In the genomic region with DNA sequence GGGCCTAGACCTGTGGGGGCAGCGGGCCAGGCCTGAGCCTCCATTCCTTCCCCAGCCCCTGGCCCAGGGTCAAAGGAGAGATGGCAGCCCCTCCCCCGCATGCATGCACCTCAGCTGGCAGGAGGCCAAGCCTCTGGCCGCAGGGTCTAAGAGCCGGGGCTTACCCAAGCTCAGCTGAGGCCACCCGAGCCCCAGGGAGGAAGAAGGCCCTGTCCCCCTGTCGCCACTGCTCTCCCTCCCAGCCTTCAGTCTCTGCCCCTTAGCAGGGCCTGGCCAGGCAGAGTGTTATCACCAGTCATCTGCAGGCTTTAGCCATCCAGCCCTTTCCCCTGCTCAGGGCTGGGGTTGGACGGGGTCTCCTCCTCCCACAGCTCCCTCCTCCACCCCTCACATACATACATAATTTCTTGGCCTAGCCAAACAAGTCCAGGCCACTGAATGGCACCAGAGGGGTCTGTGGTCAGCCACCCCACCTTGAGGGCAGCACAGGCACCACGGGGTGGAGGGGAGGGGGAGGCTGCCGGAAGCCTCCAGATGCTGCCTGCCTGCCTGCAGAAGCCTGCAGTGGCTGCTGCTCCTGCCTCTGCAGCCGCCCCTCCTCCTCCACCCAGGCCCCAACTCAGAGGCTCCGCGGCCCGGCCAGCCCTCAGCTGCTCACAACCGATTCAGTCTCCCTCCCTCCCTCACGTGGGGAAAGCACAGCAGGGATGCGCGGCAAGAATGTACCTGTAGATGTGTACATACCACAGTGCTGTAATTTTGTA, we compare ENCODE assay signal across 11 cellular contexts. TPM values are rescaled to one million over a fixed set of nuclear protein-coding genes. Genes with fewer than 3 reads are reported as not detected.
DNase-seq lines count a peak whose midpoint lies in the region; ATAC-seq, FAIRE-seq and TF ChIP-seq lines count a peak whose summit lies in the region.
"Had no signal": no experiment of that assay in that cellular context is flagged by ENCODE, and none has a peak within 500 bp of the region (broad histone marks: within the 10 kb centered on the region; RNA-seq: fewer than 3 reads in every experiment).

No MANE protein-coding gene starts in this region.

- no peak for TF ChIP-seq EP300 in tibial nerve (IDR thresholded peaks at IDR 0.05)

- in situ Hi-C loops in GM13977 (cut with MboI; ENCODE audit: low pct_unique_long_range_greater_than_20kb, low sequenced_read_pairs, unreplicated experiment), result loop anchor here (25.0 kb wide), 1 partner anchor 406 kb away; no protein-coding TSS in a partner anchor

- no peaks in the 10 kb centered on the region for H3K9me3 Mint-ChIP-seq in astrocyte (ENCODE audit: unreplicated experiment)
- no peaks in the 10 kb centered on the region for H3K9me3 Mint-ChIP-seq in natural killer cell

- H3K4me1 ChIP-seq in astrocyte (ENCODE audit: insufficient read depth, low read length) (no peaks in the 10 kb centered on the region), tibial nerve (peaks cover 0 to 11% (median 0%) of the 10 kb centered on the region in 4 donors)
- no peaks in the 10 kb centered on the region for H3K4me1 ChIP-seq in effector memory CD4-positive, alpha-beta T cell (ENCODE audit: control insufficient read depth, insufficient read depth, low read length, poor library complexity, severe bottlenecking)

- H3K4me3 ChIP-seq in astrocyte (ENCODE audit: insufficient read depth, low read depth, low read length) (no peak overlapping the region), tibial nerve (no peak overlapping the region)
- H3K4me3 ChIP-seq in effector memory CD4-positive, alpha-beta T cell (ENCODE audit: insufficient read depth, low read depth, low read length, poor library complexity, severe bottlenecking), result no peak overlapping the region
- H3K4me3 ChIP-seq: left lung had no signal

- no peak for TF ChIP-seq CTCF in GM13977 (IDR thresholded peaks at IDR 0.05; ENCODE audit: extremely low read depth, insufficient read depth, missing control alignments)
- no peak for TF ChIP-seq CTCF in astrocyte (IDR thresholded peaks at IDR 0.05; ENCODE audit: insufficient read depth, low read depth, low read length)
- TF ChIP-seq CTCF in natural killer cell (IDR thresholded peaks at IDR 0.05), result no peak
- no peak for TF ChIP-seq CTCF in tibial nerve (IDR thresholded peaks at IDR 0.05)
- no peak for TF ChIP-seq CTCF in GM10266 (IDR thresholded peaks at IDR 0.05; ENCODE audit: control insufficient read depth, insufficient read depth, low read depth, missing control alignments)

- H3K36me3 Mint-ChIP-seq in astrocyte (ENCODE audit: low read depth, unreplicated experiment) (peaks cover 13% of the 10 kb centered on the region), natural killer cell (no peaks in the 10 kb centered on the region)

- peaks cover 59% of the 10 kb centered on the region for H4K20me1 ChIP-seq in astrocyte (ENCODE audit: insufficient read depth, low read length)

- H3K4me3 Mint-ChIP-seq in astrocyte (ENCODE audit: unreplicated experiment) (no peak overlapping the region), natural killer cell (no peak overlapping the region)

- no peak overlapping the region for H3K9ac ChIP-seq in astrocyte (ENCODE audit: low read length)

- DNase-seq in GM13977 (ENCODE audit: low spot score) (peak; percentile 35), NCI-H1105 (lab: John Stamatoyannopoulos, UW) (peak; percentile 53), astrocyte (ENCODE audit: low read depth) (no peak), natural killer cell (no peak), tibial nerve (ENCODE audit: low spot score in 2 of 2) (no peak), GM10266 (ENCODE audit: extremely low spot score) (no peak)
- no peak for DNase-seq in effector memory CD4-positive, alpha-beta T cell
- DNase-seq: NK-92 treated with Interleukin-12 subunit alpha and Interleukin-12 subunit beta, amount 100 ng/mL, for 24 hours had no signal

- peak overlapping the region; percentile 62 for H3K27ac Mint-ChIP-seq in astrocyte (ENCODE audit: unreplicated experiment)
- peak overlapping the region in 1 of 2 donors; percentile 75 for H3K27ac Mint-ChIP-seq in natural killer cell

- no peak for TF ChIP-seq POLR2A in tibial nerve (IDR thresholded peaks at IDR 0.05)

- no peak overlapping the region for H2AFZ ChIP-seq in astrocyte (ENCODE audit: low read depth, low read length)

- no peak for FAIRE-seq in astrocyte (lab: Jason Lieb, UNC)
- FAIRE-seq: HTR-8/SVneo had no signal

- peak in 2 of 3 donors; percentile 29 to 41 for ATAC-seq in natural killer cell
- ATAC-seq in GM21529 (IDR thresholded peaks at IDR 0.05; ENCODE audit: unreplicated experiment), result no peak
- ATAC-seq: left lung had no signal

- no peak overlapping the region for H3K4me2 ChIP-seq in astrocyte (ENCODE audit: low read length)

- WGBS in tibial nerve, 2 donors, result 42 to 47% methylated on average over 15 to 16 of the region's 17 CpGs

- intact Hi-C loops in natural killer cell (cut with micrococcal nuclease), result no loop called here

- H3K27me3 ChIP-seq in astrocyte (ENCODE audit: insufficient read depth, low read length), result no peaks in the 10 kb centered on the region
- H3K27me3 ChIP-seq in tibial nerve, result no peaks in the 10 kb centered on the region
- H3K27me3 ChIP-seq in effector memory CD4-positive, alpha-beta T cell (replicated peaks; ENCODE audit: control insufficient read depth, insufficient read depth, low read length, poor library complexity, severe bottlenecking), result no peaks in the 10 kb centered on the region
- H3K27me3 ChIP-seq: left lung had no signal

- H3K4me1 Mint-ChIP-seq in astrocyte (ENCODE audit: low read depth, unreplicated experiment), result peaks cover 3% of the 10 kb centered on the region
- peaks cover 8 to 28% of the 10 kb centered on the region in 2 donors for H3K4me1 Mint-ChIP-seq in natural killer cell

- H3K36me3 ChIP-seq in astrocyte (ENCODE audit: insufficient read depth, low read length), result peaks cover 18% of the 10 kb centered on the region
- peaks cover 2 to 61% (median 10%) of the 10 kb centered on the region in 3 donors for H3K36me3 ChIP-seq in tibial nerve
- peaks cover 37% of the 10 kb centered on the region for H3K36me3 ChIP-seq in effector memory CD4-positive, alpha-beta T cell (ENCODE audit: control insufficient read depth, insufficient read depth, low read length)

- peaks cover 6% of the 10 kb centered on the region for H3K79me2 ChIP-seq in astrocyte (ENCODE audit: insufficient read depth, low read length)

- H3K27me3 Mint-ChIP-seq in astrocyte (ENCODE audit: low read depth, unreplicated experiment) (no peaks in the 10 kb centered on the region), natural killer cell (ENCODE audit: low read depth in 2 of 2) (no peaks in the 10 kb centered on the region)

- H3K27ac ChIP-seq in astrocyte (ENCODE audit: low read depth, low read length), result no peak overlapping the region
- H3K27ac ChIP-seq in tibial nerve, result no peak overlapping the region
- H3K27ac ChIP-seq in effector memory CD4-positive, alpha-beta T cell (ENCODE audit: insufficient read depth, low read length, poor library complexity, severe bottlenecking), result no peak overlapping the region
- H3K27ac ChIP-seq: left lung had no signal

- H3K9me3 ChIP-seq in astrocyte (ENCODE audit: insufficient read depth, low read depth, low read length) (no peaks in the 10 kb centered on the region), tibial nerve (no peaks in the 10 kb centered on the region)
- no peaks in the 10 kb centered on the region for H3K9me3 ChIP-seq in effector memory CD4-positive, alpha-beta T cell (ENCODE audit: control insufficient read depth, low read length)
- H3K9me3 ChIP-seq: left lung had no signal

RNA-seq across cellular contexts. Expression of gene RAB35, which starts 22.8 kb away (rescaled TPM):
- total RNA-seq in astrocyte (49.0 and 63.3 TPM in 2 replicates), natural killer cell (10 to 100 TPM; 65.0 to 85.9 (median 81.2) TPM), tibial nerve (10 to 100 TPM; 22.8 to 30.8 (median 26.2) TPM)

Comparison
In these comparisons a context has a peak if more than half of its experiments do, and no peak if none do; other contexts are left out.
1. DNase-seq: peak in GM13977 (single experiment) and NCI-H1105 (single experiment); none in astrocyte (single experiment), natural killer cell (single experiment), tibial nerve (0 of 2), GM10266 (single experiment) and effector memory CD4-positive, alpha-beta T cell (0 of 3).